Comparison of ENCODE assay signal across 9 cellular contexts in genomic region chr19:35549174-35549788, GRCh38. TPM values are rescaled to one million over a fixed set of nuclear protein-coding genes. Genes with fewer than 3 reads are reported as not detected.
DNase-seq lines count a peak whose midpoint lies in the region; ATAC-seq, FAIRE-seq and TF ChIP-seq lines count a peak whose summit lies in the region.
"Had no signal": no experiment of that assay in that cellular context is flagged by ENCODE, and none has a peak within 500 bp of the region (broad histone marks: within the 10 kb centered on the region; RNA-seq: fewer than 3 reads in every experiment).

No MANE protein-coding gene starts in this region.

- DNase-seq in D721Med (ENCODE audit: insufficient read length, low spot score) (peak; percentile 96), HT1080 (ENCODE audit: low read depth) (peak; percentile 43), NT2/D1 (ENCODE audit: low read depth, low spot score) (peak; percentile 35), epithelial cell of proximal tubule (ENCODE audit: low read depth) (no peak), osteoblast (ENCODE audit: insufficient read length, low spot score, missing footprints) (peak; percentile 96)
- peak; percentile 33 for DNase-seq in activated CD8-positive, alpha-beta memory T cell treated with anti-CD3 and anti-CD28 coated beads, Interleukin-2, amount 50 U/mL, for 1 hour (ENCODE audit: extremely low read depth)

- no peak overlapping the region for H3K4me2 ChIP-seq in osteoblast (ENCODE audit: insufficient read depth, low read length)

- H3K4me3 ChIP-seq in NT2/D1 (ENCODE audit: insufficient read length, low read depth) (no peak overlapping the region), epithelial cell of proximal tubule (ENCODE audit: low read depth, low read length) (no peak overlapping the region), osteoblast (ENCODE audit: insufficient read depth, low read length) (no peak overlapping the region)

- no peaks in the 10 kb centered on the region for H3K27me3 ChIP-seq in NT2/D1 (ENCODE audit: insufficient read depth, insufficient read length)
- H3K27me3 ChIP-seq in osteoblast (ENCODE audit: insufficient read depth, low read length), result no peaks in the 10 kb centered on the region

- no peak overlapping the region for H2AFZ ChIP-seq in osteoblast (ENCODE audit: low read length)

- H3K36me3 ChIP-seq in NT2/D1 (ENCODE audit: insufficient read depth, insufficient read length, low read length) (peaks cover 51% of the 10 kb centered on the region), osteoblast (ENCODE audit: insufficient read depth, low read length) (peaks cover 6% of the 10 kb centered on the region)

- H3K9ac ChIP-seq in NT2/D1 (ENCODE audit: insufficient read length, low read depth), result peak overlapping the region; percentile 42

- no peaks in the 10 kb centered on the region for H3K9me3 ChIP-seq in NT2/D1 (ENCODE audit: insufficient read depth, low read length)
- H3K9me3 ChIP-seq in osteoblast (ENCODE audit: low read depth, low read length), result no peaks in the 10 kb centered on the region

- H4K20me1 ChIP-seq in osteoblast (ENCODE audit: insufficient read depth, low read length), result peaks cover 7% of the 10 kb centered on the region

- no peak overlapping the region for H3K27ac ChIP-seq in osteoblast (ENCODE audit: low read depth, low read length)

- TF ChIP-seq CTCF in D721Med (IDR thresholded peaks at IDR 0.05; ENCODE audit: insufficient read depth, missing control alignments) (peak; percentile 73), epithelial cell of proximal tubule (conservative IDR thresholded peaks at IDR 0.05; ENCODE audit: low read depth, low read length) (peak; percentile 78), osteoblast (IDR thresholded peaks at IDR 0.05; ENCODE audit: extremely low read depth, low read depth, low read length) (peak; percentile 78)

- H3K4me1 ChIP-seq in NT2/D1 (ENCODE audit: insufficient read depth, insufficient read length) (peaks cover 7% of the 10 kb centered on the region), osteoblast (ENCODE audit: insufficient read depth, low read length) (peaks cover 13% of the 10 kb centered on the region)

- peaks cover 30% of the 10 kb centered on the region for H3K79me2 ChIP-seq in osteoblast (ENCODE audit: insufficient read depth, low read length)

- ATAC-seq in HG03521 (IDR thresholded peaks at IDR 0.05; ENCODE audit: unreplicated experiment) (no peak), HG03354 (IDR thresholded peaks at IDR 0.05; ENCODE audit: poor library complexity, severe bottlenecking, unreplicated experiment) (no peak)

- no peak for FAIRE-seq in D721Med (lab: Jason Lieb, UNC)

RNA-seq across cellular contexts. Expression of gene TMEM147, which starts 3.9 kb away (rescaled TPM):
- total RNA-seq in HT1080 (2014; rRNA removed; shearing (Covaris generic)), result 162 and 178 TPM in 2 replicates
- polyA plus RNA-seq in HT1080 (2015; cell fraction: cytosol; rRNA removed), result 113 and 129 TPM in 2 replicates
- polyA plus RNA-seq in HT1080 (2015; cell fraction: nucleus; rRNA removed), result 55.8 and 61.4 TPM in 2 replicates
- total RNA-seq in epithelial cell of proximal tubule, result 157 and 167 TPM in 2 replicates
- total RNA-seq in osteoblast, result 93.1 and 98.8 TPM in 2 replicates

RNA-seq across cellular contexts. Expression of gene ATP4A, which starts 14.2 kb away (rescaled TPM):
- not detected in 2 replicates for total RNA-seq in HT1080 (2014; rRNA removed; shearing (Covaris generic))
- not detected in 2 replicates for polyA plus RNA-seq in HT1080 (2015; cell fraction: cytosol; rRNA removed)
- polyA plus RNA-seq in HT1080 (2015; cell fraction: nucleus; rRNA removed), result not detected in 2 replicates
- not detected in 2 replicates for total RNA-seq in epithelial cell of proximal tubule
- total RNA-seq in osteoblast, result not detected in 2 replicates

RNA-seq across cellular contexts. Expression of gene GAPDHS, which starts 16.0 kb away (rescaled TPM):
- total RNA-seq in HT1080 (2014; rRNA removed; shearing (Covaris generic)), result not detected in 2 replicates
- not detected in 2 replicates for polyA plus RNA-seq in HT1080 (2015; cell fraction: cytosol; rRNA removed)
- polyA plus RNA-seq in HT1080 (2015; cell fraction: nucleus; rRNA removed), result not detected in 2 replicates
- not detected in 2 replicates for total RNA-seq in epithelial cell of proximal tubule
- total RNA-seq in osteoblast, result not detected in 2 replicates
- total RNA-seq: temporal lobe had no signal

RNA-seq across cellular contexts. Expression of gene SBSN, which starts 21.2 kb away (rescaled TPM):
- total RNA-seq in HT1080 (2014; rRNA removed; shearing (Covaris generic)), result 3.0 and 14.9 TPM in 2 replicates
- polyA plus RNA-seq in HT1080 (2015; cell fraction: cytosol; rRNA removed), result 4.9 and 5.6 TPM in 2 replicates
- polyA plus RNA-seq in HT1080 (2015; cell fraction: nucleus; rRNA removed), result 7.0 and 7.6 TPM in 2 replicates
- total RNA-seq in epithelial cell of proximal tubule, result not detected in 2 replicates
- total RNA-seq in osteoblast, result 4.7 and 12.1 TPM in 2 replicates
- total RNA-seq: temporal lobe had no signal

RNA-seq across cellular contexts. Expression of gene DMKN, which starts 35.8 kb away (rescaled TPM):
- total RNA-seq in HT1080 (2014; rRNA removed; shearing (Covaris generic)), result 34.4 and 53.0 TPM in 2 replicates
- polyA plus RNA-seq in HT1080 (2015; cell fraction: cytosol; rRNA removed), result 35.2 and 55.6 TPM in 2 replicates
- 52.2 and 53.7 TPM in 2 replicates for polyA plus RNA-seq in HT1080 (2015; cell fraction: nucleus; rRNA removed)
- total RNA-seq in epithelial cell of proximal tubule (195 and 200 TPM in 2 replicates), osteoblast (24.2 and 30.9 TPM in 2 replicates)
